1 cellular context compared by ENCODE assay signal in the genomic region with DNA sequence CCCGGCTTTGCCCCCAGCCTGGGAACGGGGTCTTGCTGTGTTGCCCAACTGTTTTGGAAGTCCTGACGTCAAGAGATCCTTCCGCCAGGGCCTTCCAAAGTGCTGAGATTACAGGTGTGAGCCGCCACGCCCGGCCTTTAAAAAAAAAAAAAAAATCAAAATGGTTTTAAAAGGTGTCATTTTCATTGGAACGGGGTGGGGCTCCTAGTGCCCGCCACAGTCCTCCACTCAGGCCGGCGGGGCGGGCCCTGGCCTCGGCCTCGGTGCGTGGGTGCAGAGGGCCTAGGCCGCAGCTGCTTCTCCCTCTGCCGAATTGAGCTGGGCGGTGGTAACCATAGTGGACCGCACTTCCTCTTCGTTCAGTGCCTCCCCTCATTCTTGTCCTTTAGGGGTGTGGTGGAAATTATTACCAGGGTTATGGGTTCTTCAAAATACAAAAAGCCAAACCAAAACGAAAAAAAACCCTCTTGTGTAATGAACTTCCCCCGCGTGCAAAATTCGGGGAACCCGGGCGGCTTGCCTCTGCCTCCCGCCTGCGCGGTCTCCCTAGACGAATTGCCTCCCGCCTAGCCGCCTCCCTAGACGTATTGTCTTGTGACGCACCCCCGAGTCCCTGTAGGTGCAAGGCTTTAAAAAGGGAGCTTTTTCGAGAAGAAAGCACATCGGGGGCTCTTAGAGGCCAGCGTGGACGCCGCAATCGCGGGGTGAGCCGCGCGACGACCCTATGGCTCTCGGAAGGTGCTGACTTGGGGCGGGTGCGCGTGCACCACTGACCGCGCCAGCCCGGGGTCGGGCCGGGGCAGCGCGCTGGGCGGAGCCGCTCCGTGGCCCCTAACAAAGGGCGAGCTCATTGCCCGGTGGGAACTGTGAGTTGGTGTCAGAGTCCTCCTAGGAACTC.
TF ChIP-seq lines count a peak whose summit lies in the region.

No MANE protein-coding gene starts in this region.

TF ChIP-seq in H1, 55 proteins besides CTCF, POLR2A, EP300 and RAD21:
- 0 out of 2 replicates have a peak, but pooled peaks have one; percentile 39 for TF ChIP-seq PHF8 (conservative IDR thresholded peaks at IDR 0.05; ENCODE audit: low read depth, low read length)
- TF ChIP-seq E2F6 (IDR thresholded peaks at IDR 0.05): peak; percentile 32; the same call in 1 of the 2 replicates
- TF ChIP-seq SAP30 (IDR thresholded peaks at IDR 0.05; ENCODE audit: insufficient read depth, insufficient replicate concordance, low read length): no peak
